9 cellular contexts compared by ENCODE assay signal in the genomic region with DNA sequence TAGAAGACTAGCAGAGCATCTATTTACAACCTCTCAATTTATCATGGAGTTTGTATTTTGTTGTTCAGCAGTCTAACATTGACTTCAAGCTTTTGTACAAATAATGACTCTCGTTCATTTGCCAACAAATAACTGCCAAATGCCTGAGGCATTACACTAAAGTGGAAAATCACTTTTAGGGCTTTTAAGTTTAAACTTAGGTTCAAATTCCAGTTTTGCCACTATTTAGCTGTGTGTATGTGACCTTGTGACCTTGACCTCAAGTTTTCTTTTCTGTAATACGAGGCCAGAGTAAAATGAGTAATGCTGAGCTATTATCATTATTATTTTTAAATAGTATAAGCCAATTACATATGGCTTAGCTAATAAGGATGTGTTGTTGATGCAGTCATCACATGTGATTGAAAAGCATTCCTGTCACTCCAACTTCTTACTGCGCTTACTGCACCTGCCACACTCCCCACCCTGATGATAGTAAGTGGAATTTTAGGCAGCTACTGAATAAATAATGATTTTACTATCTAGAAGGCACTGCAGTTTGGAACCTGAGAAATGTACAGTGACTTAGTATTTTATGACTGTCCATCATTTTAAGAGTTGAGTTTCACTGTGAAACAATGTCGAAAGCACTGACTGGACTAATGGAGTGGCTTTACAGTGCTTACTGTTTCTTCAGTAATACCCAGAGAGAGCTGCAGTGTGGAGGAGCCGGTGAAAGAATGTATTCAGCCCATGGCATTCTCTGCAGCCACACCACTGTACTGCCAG. TPM values are rescaled to one million over a fixed set of nuclear protein-coding genes. Genes with fewer than 3 reads are reported as not detected.
A peak's percentile ranks its signal among the peaks of the same experiment; 100 is the strongest.
DNase-seq lines count a peak whose midpoint lies in the region; ATAC-seq, FAIRE-seq and TF ChIP-seq lines count a peak whose summit lies in the region.
"Had no signal": no experiment of that assay in that cellular context is flagged by ENCODE, and none has a peak within 500 bp of the region (broad histone marks: within the 10 kb centered on the region; RNA-seq: fewer than 3 reads in every experiment).

No MANE protein-coding gene starts in this region.

- no peak for FAIRE-seq in pancreas (lab: Jason Lieb, UNC)

- H3F3A ChIP-seq in PC-9 (ENCODE audit: insufficient read depth, low read depth): no peaks in the 10 kb centered on the region

- peaks cover 3% of the 10 kb centered on the region for H3K4me1 ChIP-seq in PC-9 (replicated peaks; ENCODE audit: insufficient read depth)
- peaks cover 6 to 36% (median 21%) of the 10 kb centered on the region in 3 donors for H3K4me1 ChIP-seq in pancreas
- peaks cover 0 to 66% (median 42%) of the 10 kb centered on the region in 4 donors for H3K4me1 ChIP-seq in tibial artery

- intact Hi-C loops in PC-9 (cut with micrococcal nuclease; ENCODE audit: unreplicated experiment): no loop called here
- intact Hi-C loops in pancreas (cut with DNase I): no loop called here
- intact Hi-C loops in tibial artery (cut with DNase I; ENCODE audit: low total_unique reads): no loop called here

- no peaks in the 10 kb centered on the region for H3K36me3 ChIP-seq in PC-9 (ENCODE audit: low read depth)
- no peaks in the 10 kb centered on the region for H3K36me3 ChIP-seq in pancreas
- no peaks in the 10 kb centered on the region for H3K36me3 ChIP-seq in tibial artery

- POLR2A ChIA-PET in PC-9 (lab: Charles Lee; ENCODE audit: unreplicated experiment): no interaction called here

- no peaks in the 10 kb centered on the region for H3K9me2 ChIP-seq in PC-9 (ENCODE audit: insufficient read depth)

- CTCF ChIA-PET in PC-9 (lab: Charles Lee): no interaction called here

- H2AFZ ChIP-seq in PC-9: no peak overlapping the region

- peak in 3 of 4 donors; percentile 31 to 49 (median 44) for ATAC-seq in pancreas

- H3K27me3 ChIP-seq in PC-9 (ENCODE audit: insufficient read depth, low read depth) (no peaks in the 10 kb centered on the region), pancreas (no peaks in the 10 kb centered on the region), tibial artery (no peaks in the 10 kb centered on the region)

- BruUV-seq in PC-9 (replicated peaks; lab: Mats Ljungman, UMichigan): no TSS peak

- TF ChIP-seq CTCF in PC-9 (conservative IDR thresholded peaks at IDR 0.05) (no peak), pancreas (IDR thresholded peaks at IDR 0.05) (no peak), tibial artery (IDR thresholded peaks at IDR 0.05) (no peak)

- no peak overlapping the region for H3K4me2 ChIP-seq in PC-9

- 15 to 17% methylated on average over 5 of the region's 5 CpGs for WGBS in pancreas, 2 donors

- no peaks in the 10 kb centered on the region for H3K9me3 ChIP-seq in PC-9 (ENCODE audit: insufficient read depth, low read depth)
- no peaks in the 10 kb centered on the region for H3K9me3 ChIP-seq in pancreas
- H3K9me3 ChIP-seq in tibial artery: no peaks in the 10 kb centered on the region

- H3K27ac ChIP-seq in PC-9 (0 out of 2 replicates have a peak overlapping the region, but pooled peaks have one; percentile 19), epithelial cell of prostate (peak overlapping the region; percentile 78), pancreas (no peak overlapping the region), tibial artery (peak overlapping the region in 1 of 2 donors; percentile 21)

- peaks cover 95% of the 10 kb centered on the region for H3K79me2 ChIP-seq in PC-9 (ENCODE audit: low read depth)

- DNase-seq in EL: peak; percentile 66
- DNase-seq in PC-9: no peak
- no peak for DNase-seq in epithelial cell of prostate (ENCODE audit: low read depth, low spot score)
- DNase-seq in pancreas: no peak
- no peak for DNase-seq in SKM-1 treated with dmso at 0.1 percent for 144 hours (lab: John Stamatoyannopoulos, UW; ENCODE audit: unreplicated experiment)
- no peak for DNase-seq in ureter (ENCODE audit: low spot score)
- DNase-seq in tibial artery: no peak
- DNase-seq in NCI-H1436 (lab: John Stamatoyannopoulos, UW): no peak
- DNase-seq: NCI-H748 treated with DMSO at 0.1 percent for 48 hours had no signal

- H3K4me3 ChIP-seq in PC-9: no peak overlapping the region
- no peak overlapping the region for H3K4me3 ChIP-seq in pancreas
- no peak overlapping the region for H3K4me3 ChIP-seq in tibial artery

- peaks cover 32% of the 10 kb centered on the region for H4K20me1 ChIP-seq in PC-9 (ENCODE audit: insufficient read depth)

RNA-seq across cellular contexts. Expression of a gene that starts 16.3 kb away (rescaled TPM):
- total RNA-seq in PC-9 (2021) (45.4 and 49.5 TPM in 2 replicates), pancreas (10 to 100 TPM; 16.9 to 31.9 (median 24.8) TPM), ureter (70.4 TPM)
- polyA plus RNA-seq in pancreas: 10 to 100 TPM; 14.6 to 25.4 TPM

RNA-seq across cellular contexts. Expression of a gene that starts 49.1 kb away (rescaled TPM):
- 53.5 and 55.9 TPM in 2 replicates for total RNA-seq in PC-9 (2021)
- 10 to 100 TPM; 24.4 to 37.9 (median 31.1) TPM for total RNA-seq in pancreas
- polyA plus RNA-seq in pancreas: 1 to 10 TPM; 6.0 to 9.3 TPM
- 57.3 TPM for total RNA-seq in ureter

Comparison
In these comparisons a context has a peak if more than half of its experiments do, and no peak if none do; other contexts are left out.
1. H3K27ac ChIP-seq: peak in PC-9 (single experiment) and epithelial cell of prostate (single experiment); none in pancreas (0 of 4).